ENCODE assay signal across 8 cellular contexts in the genomic region with DNA sequence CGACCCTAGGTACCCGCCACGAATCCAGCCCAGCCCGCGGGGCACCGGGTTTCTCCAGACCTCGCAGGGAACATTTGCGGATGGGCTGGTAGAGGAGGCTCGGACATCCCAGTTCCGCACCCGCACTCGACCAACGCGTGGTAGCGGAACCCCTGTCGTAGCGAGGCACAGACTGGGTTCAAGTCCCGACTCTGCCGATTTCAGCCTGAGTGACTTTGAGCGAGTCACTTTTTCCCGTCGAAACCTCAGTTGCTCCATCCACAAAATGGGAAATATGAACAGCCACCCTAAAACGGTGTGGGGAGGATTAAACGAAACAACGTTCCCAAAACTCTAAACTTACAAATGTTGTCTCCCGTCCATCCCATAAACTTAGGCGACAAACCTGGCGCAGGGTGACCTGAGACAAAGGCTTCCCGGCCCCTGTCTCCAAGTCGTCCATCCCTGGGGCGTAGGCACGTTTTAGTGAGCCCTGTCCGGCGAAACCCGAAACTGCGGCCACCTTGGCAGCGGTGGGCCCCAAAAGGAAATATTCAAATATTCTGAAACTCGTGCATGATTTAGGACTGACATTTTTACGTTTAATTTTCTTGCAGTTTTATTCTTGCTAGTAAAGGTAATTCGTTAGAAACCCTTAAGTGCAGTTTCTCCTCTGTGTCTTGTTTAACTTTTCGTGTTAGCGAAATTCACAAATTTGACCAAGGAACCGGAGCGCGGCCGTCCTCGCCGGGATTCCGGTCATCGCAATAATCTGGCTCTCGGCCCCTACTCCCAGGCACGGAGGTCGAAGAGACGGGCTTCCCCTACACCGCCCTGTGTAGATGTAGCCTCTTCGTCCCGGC. TPM values are rescaled to one million over a fixed set of nuclear protein-coding genes. Genes with fewer than 3 reads are reported as not detected.
DNase-seq lines count a peak whose midpoint lies in the region; ATAC-seq and TF ChIP-seq lines count a peak whose summit lies in the region.

No MANE protein-coding gene starts in this region.

- ATAC-seq in HG03469 (IDR thresholded peaks at IDR 0.05; ENCODE audit: unreplicated experiment) = no peak

- H3F3A ChIP-seq in DOHH2 (ENCODE audit: control insufficient read depth, insufficient read depth) = peaks cover 36% of the 10 kb centered on the region

- H3K9me3 ChIP-seq in DOHH2 (ENCODE audit: control insufficient read depth, insufficient read depth, low read length) = no peaks in the 10 kb centered on the region
- H3K9me3 ChIP-seq in adipocyte (ENCODE audit: control insufficient read depth, low read length) = no peaks in the 10 kb centered on the region

- peaks cover 9 to 32% (median 16%) of the 10 kb centered on the region in 3 donors for H3K27me3 Mint-ChIP-seq in immature natural killer cell (ENCODE audit: low read depth in 3 of 3)

- H3K9me2 ChIP-seq in DOHH2 (replicated peaks; ENCODE audit: control insufficient read depth, low read length) = no peaks in the 10 kb centered on the region

- no peaks in the 10 kb centered on the region for H3K9me3 Mint-ChIP-seq in immature natural killer cell

- peaks cover 48 to 52% of the 10 kb centered on the region in 2 donors for H3K4me1 Mint-ChIP-seq in immature natural killer cell

- H3K9ac ChIP-seq in adipocyte (ENCODE audit: low read length) = peak overlapping the region; percentile 96

- H3K27me3 ChIP-seq in DOHH2 (ENCODE audit: control insufficient read depth, low read length) = no peaks in the 10 kb centered on the region
- H3K27me3 ChIP-seq in adipocyte (replicated peaks; ENCODE audit: control insufficient read depth, insufficient read depth, low read length) = no peaks in the 10 kb centered on the region

- peak overlapping the region; percentile 93 to 99 (median 96) for H3K27ac Mint-ChIP-seq in immature natural killer cell

- H3K27ac ChIP-seq in DOHH2 (ENCODE audit: low read depth, low read length) = peak overlapping the region; percentile 91

- H4K20me1 ChIP-seq in DOHH2 (ENCODE audit: control insufficient read depth, insufficient read depth, low read depth, low read length) = peaks cover 7% of the 10 kb centered on the region

- H3K4me1 ChIP-seq in DOHH2 (ENCODE audit: control insufficient read depth, low read length) = peaks cover 48% of the 10 kb centered on the region
- peaks cover 34% of the 10 kb centered on the region for H3K4me1 ChIP-seq in adipocyte (ENCODE audit: control insufficient read depth, insufficient read depth, low read length)

- H3K36me3 Mint-ChIP-seq in immature natural killer cell = peaks cover 2 to 8% (median 4%) of the 10 kb centered on the region in 3 donors

- H3K4me3 Mint-ChIP-seq in immature natural killer cell = peak overlapping the region; percentile 94 to 99 (median 97)

- peaks cover 41% of the 10 kb centered on the region for H3K79me2 ChIP-seq in DOHH2 (ENCODE audit: control insufficient read depth, low read length)

- no peak for TF ChIP-seq CTCF in DOHH2 (IDR thresholded peaks at IDR 0.05; ENCODE audit: low read depth, low read length, poor library complexity, severe bottlenecking)
- TF ChIP-seq CTCF in LNCaP clone FGC (IDR thresholded peaks at IDR 0.05; ENCODE audit: control insufficient read depth, extremely low read depth, insufficient read depth) = no peak

- peak overlapping the region; percentile 88 for H3K4me3 ChIP-seq in DOHH2 (ENCODE audit: low read length)
- H3K4me3 ChIP-seq in LNCaP clone FGC (ENCODE audit: low read depth, low read length) = peak overlapping the region; percentile 84
- peak overlapping the region; percentile 91 for H3K4me3 ChIP-seq in adipocyte (ENCODE audit: low read length)

- H3K4me2 ChIP-seq in DOHH2 (ENCODE audit: low read length) = peak overlapping the region; percentile 97

- DNase-seq in LNCaP clone FGC (ENCODE audit: low read depth) = no peak
- no peak for DNase-seq in adipocyte (ENCODE audit: low read depth)
- no peak for DNase-seq in immature natural killer cell
- DNase-seq in stimulated activated CD4-positive, alpha-beta T cell treated with anti-CD3 and anti-CD28 coated beads, Interleukin-4, amount 100 ng/mL, for 24 hours = peak; percentile 47
- no peak for DNase-seq in AG08395 (ENCODE audit: low spot score)
- no peak for DNase-seq in islet precursor cell

- H3K36me3 ChIP-seq in DOHH2 (ENCODE audit: control insufficient read depth, low read length) (peaks cover 28% of the 10 kb centered on the region), adipocyte (ENCODE audit: control insufficient read depth, insufficient read depth, low read length, severe bottlenecking) (peaks cover 6% of the 10 kb centered on the region)

RNA-seq across cellular contexts. Expression of a gene that starts 2.0 kb away (rescaled TPM):
- polyA plus RNA-seq in immature natural killer cell = 10 to 100 TPM in 1 of 3 donors, 1 to 10 TPM in 2; 3.8 to 24.5 (median 7.4) TPM

RNA-seq across cellular contexts. Expression of a gene that starts 27.0 kb away (rescaled TPM):
- polyA plus RNA-seq in immature natural killer cell = 100 to 1,000 TPM; 143 to 197 (median 160) TPM

RNA-seq across cellular contexts. Expression of a gene that starts 28.4 kb away (rescaled TPM):
- polyA plus RNA-seq in immature natural killer cell = not detected

RNA-seq across cellular contexts. Expression of a gene that starts 45.0 kb away (rescaled TPM):
- not detected for polyA plus RNA-seq in immature natural killer cell

RNA-seq across cellular contexts. Expression of a gene that starts 49.4 kb away (rescaled TPM):
- 100 to 1,000 TPM; 509 to 821 (median 662) TPM for polyA plus RNA-seq in immature natural killer cell
